In the genomic region with DNA sequence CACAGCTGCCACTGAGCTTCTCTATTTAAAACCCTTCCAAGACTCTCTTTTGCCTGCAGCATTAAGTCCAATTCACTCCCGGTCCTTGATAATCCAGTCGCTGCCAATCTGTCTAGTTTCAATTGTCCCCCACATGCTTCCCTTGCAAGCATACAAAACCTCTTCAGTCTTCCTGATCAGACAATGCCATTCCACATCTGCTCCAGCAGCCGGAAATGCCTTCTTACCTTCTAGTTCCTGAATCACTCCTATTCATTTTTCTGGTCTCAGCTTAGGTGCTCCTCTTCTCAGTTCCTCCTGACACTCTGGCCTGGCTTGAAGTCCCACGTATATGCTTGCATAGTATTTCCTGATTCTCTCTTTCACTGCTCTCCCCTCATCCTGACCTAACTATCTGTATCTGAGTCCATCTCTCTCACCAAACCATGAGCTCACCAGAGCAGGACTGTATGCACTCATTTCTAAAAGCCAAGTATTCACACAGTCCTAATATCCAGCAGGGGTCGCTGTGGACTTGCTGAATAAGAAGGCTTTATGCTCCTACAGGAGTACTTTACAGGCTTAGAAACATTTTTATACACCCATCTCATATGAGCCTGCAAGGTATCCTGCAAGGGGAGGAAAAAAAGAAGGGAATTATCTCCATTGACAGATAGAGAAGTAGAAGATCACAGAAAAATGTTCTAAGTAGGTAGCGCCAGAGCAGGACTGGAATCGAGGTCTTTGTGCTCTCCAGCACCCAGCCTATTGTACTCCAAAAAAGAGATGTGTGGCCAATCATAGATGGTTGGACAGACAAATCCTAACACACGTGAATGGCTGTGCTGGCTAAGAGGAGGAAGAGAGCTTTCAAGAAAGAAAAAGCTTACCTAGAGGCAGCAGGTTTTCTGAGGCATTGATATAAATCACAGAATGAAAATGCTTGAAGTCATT, we compare ENCODE assay signal across 8 cellular contexts. TPM values are rescaled to one million over a fixed set of nuclear protein-coding genes. Genes with fewer than 3 reads are reported as not detected.
DNase-seq lines count a peak whose midpoint lies in the region; ATAC-seq and TF ChIP-seq lines count a peak whose summit lies in the region.

No MANE protein-coding gene starts in this region.

- H3K27ac ChIP-seq in ascending aorta (no peak overlapping the region), right cardiac atrium (ENCODE audit: low read length) (no peak overlapping the region), gastrocnemius medialis (no peak overlapping the region)

- no peak for TF ChIP-seq POLR2A in gastrocnemius medialis (IDR thresholded peaks at IDR 0.05)

- ATAC-seq in right cardiac atrium = peak; percentile 85 to 87
- ATAC-seq in gastrocnemius medialis = peak; percentile 79 to 94

- peak; percentile 71 for DNase-seq in DMS114 treated with DMSO at 0.1 percent for 48 hours (lab: John Stamatoyannopoulos, UW; ENCODE audit: unreplicated experiment)
- peak; percentile 76 to 78 for DNase-seq in HAP-1 (ENCODE audit: low spot score in 2 of 2)
- peak; percentile 76 for DNase-seq in NCI-H1694 treated with DMSO at 0.1 percent for 48 hours (lab: John Stamatoyannopoulos, UW)
- peak; percentile 17 to 82 (median 49) for DNase-seq in T-helper 1 cell
- peak; percentile 25 to 82 for DNase-seq in ascending aorta (ENCODE audit: low spot score in 2 of 2)
- DNase-seq in right cardiac atrium = peak in 2 of 3 donors; percentile 53 to 79
- peak; percentile 54 to 65 for DNase-seq in gastrocnemius medialis
- DNase-seq in GOT3 (lab: John Stamatoyannopoulos, UW) = no peak

- TF ChIP-seq CTCF in ascending aorta (IDR thresholded peaks at IDR 0.05) (peak; percentile 49 to 87 (median 69)), gastrocnemius medialis (IDR thresholded peaks at IDR 0.05 in 4 of 5, conservative IDR thresholded peaks at IDR 0.05 in 1 of 5) (peak; percentile 63 to 85 (median 84))

- H3K4me3 ChIP-seq in HAP-1 (no peak overlapping the region), ascending aorta (no peak overlapping the region), right cardiac atrium (ENCODE audit: low read length) (no peak overlapping the region), gastrocnemius medialis (no peak overlapping the region)

- 56% methylated on average over 8 of the region's 8 CpGs for WGBS in right cardiac atrium

- H3K36me3 ChIP-seq in HAP-1 (replicated peaks) = peaks cover 46% of the 10 kb centered on the region
- H3K36me3 ChIP-seq in ascending aorta = peaks cover 9 to 19% of the 10 kb centered on the region in 2 donors
- H3K36me3 ChIP-seq in gastrocnemius medialis = peaks cover 0 to 11% of the 10 kb centered on the region in 2 donors

- in situ Hi-C loops in HAP-1 (cut with MboI; ENCODE audit: low sequenced_read_pairs) (no loop called here), gastrocnemius medialis (cut with MboI; ENCODE audit: low sequenced_read_pairs in 4 of 4) (loop anchor here (5.0 to 25.0 kb wide), 5 partner anchors 95 to 318 kb away; a partner anchor contains a TSS)

- intact Hi-C loops in ascending aorta (cut with DNase I) = loop anchor here (1.0 to 10.0 kb wide), 4 partner anchors 75 to 319 kb away; a partner anchor contains a TSS
- intact Hi-C loops in right cardiac atrium (cut with DNase I) = loop anchor here (2.0 to 10.0 kb wide), 4 partner anchors 103 to 318 kb away; a partner anchor contains a TSS
- intact Hi-C loops in gastrocnemius medialis (cut with DNase I; ENCODE audit: low total_unique reads) = loop anchor here (1.0 to 10.0 kb wide), 3 partner anchors 103 to 312 kb away; no protein-coding TSS in a partner anchor

- no peaks in the 10 kb centered on the region for H3K9me3 ChIP-seq in HAP-1
- no peaks in the 10 kb centered on the region for H3K9me3 ChIP-seq in ascending aorta
- H3K9me3 ChIP-seq in right cardiac atrium (ENCODE audit: control insufficient read depth, low read length) = no peaks in the 10 kb centered on the region
- H3K9me3 ChIP-seq in gastrocnemius medialis = no peaks in the 10 kb centered on the region

- H3K4me1 ChIP-seq in HAP-1 (no peaks in the 10 kb centered on the region), ascending aorta (no peaks in the 10 kb centered on the region), right cardiac atrium (ENCODE audit: control insufficient read depth, insufficient read depth, low read length) (no peaks in the 10 kb centered on the region), gastrocnemius medialis (peaks cover 6 to 8% of the 10 kb centered on the region in 2 donors)

- H3K27me3 ChIP-seq in HAP-1 (ENCODE audit: low read depth) (no peaks in the 10 kb centered on the region), ascending aorta (no peaks in the 10 kb centered on the region), right cardiac atrium (ENCODE audit: control insufficient read depth, insufficient read depth) (no peaks in the 10 kb centered on the region), gastrocnemius medialis (no peaks in the 10 kb centered on the region)

RNA-seq across cellular contexts. Expression of a gene that starts 19.2 kb away (rescaled TPM):
- 11.4 TPM for total RNA-seq in ascending aorta
- total RNA-seq in right cardiac atrium = 10 to 100 TPM in 2 of 4 donors, 1 to 10 TPM in 2; 6.3 to 15.2 (median 11.3) TPM
- polyA plus RNA-seq in right cardiac atrium = 2.4 TPM
- total RNA-seq in gastrocnemius medialis = 10 to 100 TPM in 1 of 4 donors, 1 to 10 TPM in 3; 7.8 to 16.8 (median 8.8) TPM

RNA-seq across cellular contexts. Expression of a gene that starts 19.4 kb away (rescaled TPM):
- total RNA-seq in ascending aorta = 13.0 TPM
- total RNA-seq in right cardiac atrium = 100 to 1,000 TPM in 3 of 4 donors, 10 to 100 TPM in 1; 91.5 to 127 (median 118) TPM
- polyA plus RNA-seq in right cardiac atrium = 125 TPM
- 10 to 100 TPM; 16.9 to 38.3 (median 22.8) TPM for total RNA-seq in gastrocnemius medialis

RNA-seq across cellular contexts. Expression of a gene that starts 59.0 kb away (rescaled TPM):
- total RNA-seq in ascending aorta (2.9 TPM), right cardiac atrium (1 to 10 TPM; 3.6 to 7.2 (median 4.9) TPM), gastrocnemius medialis (10 to 100 TPM; 11.0 to 20.6 (median 18.3) TPM)
- polyA plus RNA-seq in right cardiac atrium = 5.2 TPM
